In genomic region chr2:64471616-64472015, GRCh38 we compare ENCODE assay signal across 29 cellular contexts.
"Had no signal": no experiment of that assay in that cellular context is flagged by ENCODE, and none has a peak within 500 bp of the region (broad histone marks: within the 10 kb centered on the region; RNA-seq: fewer than 3 reads in every experiment).

No MANE protein-coding gene starts in this region.

- H3K4me3 Mint-ChIP-seq: natural killer cell; nephron progenitor cell; stimulated activated naive B cell treated with anti-CD40 and anti-IgM and Interleukin-4, amounts not matched to agents 10 μg/mL and 1 μg/mL and 100 μg/mL, for 72 hours had no signal

- ATAC-seq: heart right ventricle; left cardiac atrium; left lung; lower lobe of right lung; natural killer cell; pancreas; right cardiac atrium; stimulated activated naive B cell treated with anti-CD40 and anti-IgM and Interleukin-4, amounts not matched to agents 10 μg/mL and 1 μg/mL and 100 μg/mL, for 72 hours; stimulated activated naive CD8-positive, alpha-beta T cell treated with anti-CD3 and anti-CD28 coated beads, Interleukin-15, Interleukin-2, amounts not matched to agents 100 U/mL and 50 U/mL, for 24 hours; upper lobe of right lung had no signal

- H3K36me3 ChIP-seq: heart right ventricle, left lung, lower lobe of right lung, pancreas, prostate gland, stomach, thyroid gland, transverse colon, upper lobe of right lung had no signal

- H3K27me3 ChIP-seq: heart right ventricle, left lung, pancreas, stomach, testis, thyroid gland, transverse colon, upper lobe of right lung had no signal

- H3K36me3 Mint-ChIP-seq: naive B cell; natural killer cell; stimulated activated naive B cell treated with anti-CD40 and anti-IgM and Interleukin-4, amounts not matched to agents 10 μg/mL and 1 μg/mL and 100 μg/mL, for 72 hours had no signal

- H3K4me3 ChIP-seq: heart right ventricle, left lung, lower lobe of right lung, pancreas, prostate gland, stomach, testis, thyroid gland, transverse colon, upper lobe of right lung had no signal

- H3K4me1 ChIP-seq: left lung, pancreas, prostate gland, testis, thyroid gland, transverse colon, upper lobe of right lung had no signal

- H3K9me3 ChIP-seq: heart right ventricle, left lung, lower lobe of right lung, pancreas, prostate gland, stomach, testis, thyroid gland, transverse colon, upper lobe of right lung had no signal

- DNase-seq: heart right ventricle; hippocampal formation; kidney glomerular epithelial cell; left cardiac atrium; left lung; lower lobe of right lung; mammary epithelial cell; mesenchymal stem cell; naive B cell; natural killer cell; nephron progenitor cell; nucleus accumbens; pancreas; retina; right cardiac atrium; stimulated activated CD4-positive, alpha-beta T cell treated with anti-CD3 and anti-CD28 coated beads, Interleukin-12 subunit alpha, Interleukin-12 subunit beta, amount 100 ng/mL, for 4 hours; stimulated activated CD4-positive, alpha-beta T cell treated with anti-CD3 and anti-CD28 coated beads, Interleukin-15, amount 100 ng/mL, for 24 hours; stimulated activated CD4-positive, alpha-beta T cell treated with anti-CD3 and anti-CD28 coated beads, Interleukin-2, amount 100 ng/mL, for 24 hours; stimulated activated CD4-positive, alpha-beta T cell treated with anti-CD3 and anti-CD28 coated beads, Interleukin-4, amount 100 ng/mL, for 1 hour; stimulated activated naive B cell treated with anti-CD40 and anti-IgM and Interleukin-4, amounts not matched to agents 10 μg/mL and 1 μg/mL and 100 μg/mL, for 72 hours; stimulated activated naive CD8-positive, alpha-beta T cell treated with anti-CD3 and anti-CD28 coated beads, Interleukin-15, Interleukin-2, amounts not matched to agents 100 U/mL and 50 U/mL, for 24 hours; stomach; testis; thyroid gland; transverse colon; upper lobe of right lung had no signal

- H3K9me3 Mint-ChIP-seq: naive B cell; natural killer cell; nephron progenitor cell; stimulated activated naive B cell treated with anti-CD40 and anti-IgM and Interleukin-4, amounts not matched to agents 10 μg/mL and 1 μg/mL and 100 μg/mL, for 72 hours had no signal

- H3K27ac ChIP-seq: heart right ventricle, left lung, lower lobe of right lung, pancreas, prostate gland, stomach, testis, thyroid gland, transverse colon, upper lobe of right lung had no signal

- H3K27me3 Mint-ChIP-seq: stimulated activated naive B cell treated with anti-CD40 and anti-IgM and Interleukin-4, amounts not matched to agents 10 μg/mL and 1 μg/mL and 100 μg/mL, for 72 hours had no signal

- H3K27ac Mint-ChIP-seq: naive B cell; natural killer cell; nephron progenitor cell; stimulated activated naive B cell treated with anti-CD40 and anti-IgM and Interleukin-4, amounts not matched to agents 10 μg/mL and 1 μg/mL and 100 μg/mL, for 72 hours had no signal

- FAIRE-seq: keratinocyte, pancreas, urothelium cell line had no signal
